Comparison of ENCODE assay signal across 9 cellular contexts in the genomic region with DNA sequence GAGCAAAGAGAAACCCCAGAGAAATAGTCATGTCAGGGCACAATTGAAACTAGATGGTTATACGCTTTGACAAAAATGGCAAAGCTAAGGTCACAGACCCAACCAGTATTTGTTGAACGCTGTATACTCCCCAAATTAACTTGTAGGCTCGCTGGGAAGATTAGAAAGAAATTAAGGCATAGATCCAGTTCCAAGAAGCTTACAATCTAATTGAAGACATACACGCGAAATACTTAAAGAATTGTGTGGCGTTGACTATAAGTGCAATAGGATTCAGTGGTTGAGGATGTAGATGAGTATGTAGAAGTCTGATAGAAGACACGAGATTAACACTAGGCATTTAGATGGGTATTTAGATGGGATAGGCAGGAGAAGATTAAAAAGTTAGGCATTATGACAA. TPM values are rescaled to one million over a fixed set of nuclear protein-coding genes. Genes with fewer than 3 reads are reported as not detected.
A peak's percentile ranks its signal among the peaks of the same experiment; 100 is the strongest.
DNase-seq lines count a peak whose midpoint lies in the region; ATAC-seq and TF ChIP-seq lines count a peak whose summit lies in the region.
"Had no signal": no experiment of that assay in that cellular context is flagged by ENCODE, and none has a peak within 500 bp of the region (broad histone marks: within the 10 kb centered on the region; RNA-seq: fewer than 3 reads in every experiment).

No MANE protein-coding gene starts in this region.

- CTCF ChIA-PET in CD4-positive, alpha-beta memory T cell (lab: Charles Lee; ENCODE audit: partially characterized antibody): interaction anchor here (0.8 to 3.9 kb wide), 8 partner anchors 15 to 1273 kb away, joined by 3 to 35 read pairs (median 5); a partner anchor contains a TSS
- CTCF ChIA-PET in activated naive CD4-positive, alpha-beta T cell treated with anti-CD3 and anti-CD28 coated beads, Interleukin-2, amount 10 ng/mL, durations not matched to agents 7 days and 5 days (lab: Charles Lee): interaction anchor here (0.8 to 4.7 kb wide), 5 partner anchors 9 to 75 kb away, joined by 3 to 97 read pairs (median 5); no protein-coding TSS in a partner anchor

- POLR2A ChIA-PET in CD4-positive, alpha-beta memory T cell (lab: Charles Lee; ENCODE audit: partially characterized antibody): interaction anchor here (0.7 to 2.8 kb wide), 9 partner anchors 75 to 1528 kb away, joined by 3 to 24 read pairs (median 7); a partner anchor contains a TSS

- WGBS in ovary, 3 donors: 7 to 12% (median 10%) methylated on average over 7 of the region's 7 CpGs

- H3K27me3 Mint-ChIP-seq in CD4-positive, alpha-beta memory T cell: peaks cover 13 to 19% of the 10 kb centered on the region in 2 donors
- H3K27me3 Mint-ChIP-seq in activated naive CD4-positive, alpha-beta T cell treated with anti-CD3 and anti-CD28 coated beads, Interleukin-2, amount 10 ng/mL, durations not matched to agents 7 days and 5 days: peaks cover 8% of the 10 kb centered on the region
- H3K27me3 Mint-ChIP-seq: brain had no signal

- no peak for TF ChIP-seq POLR2A in NB4 (IDR thresholded peaks at IDR 0.05; ENCODE audit: extremely low read depth, insufficient read length)
- no peak for TF ChIP-seq POLR2A in ovary (IDR thresholded peaks at IDR 0.05)

- peaks cover 0 to 2% (median 0%) of the 10 kb centered on the region in 8 donors for H3K9me3 Mint-ChIP-seq in CD4-positive, alpha-beta memory T cell
- H3K9me3 Mint-ChIP-seq in activated naive CD4-positive, alpha-beta T cell treated with anti-CD3 and anti-CD28 coated beads, Interleukin-2, amount 10 ng/mL, durations not matched to agents 7 days and 5 days: no peaks in the 10 kb centered on the region
- H3K9me3 Mint-ChIP-seq: brain had no signal

- no peak overlapping the region for H3K27ac Mint-ChIP-seq in CD4-positive, alpha-beta memory T cell
- H3K27ac Mint-ChIP-seq in activated naive CD4-positive, alpha-beta T cell treated with anti-CD3 and anti-CD28 coated beads, Interleukin-2, amount 10 ng/mL, durations not matched to agents 7 days and 5 days: no peak overlapping the region

- no peak for TF ChIP-seq EP300 in ovary (IDR thresholded peaks at IDR 0.05)

- no peak for ATAC-seq in GM19455 (IDR thresholded peaks at IDR 0.05; ENCODE audit: unreplicated experiment)

- H3K4me3 ChIP-seq in CD4-positive, alpha-beta memory T cell (ENCODE audit: low read length in 2 of 2): peak overlapping the region; percentile 31 to 80
- peak overlapping the region; percentile 97 for H3K4me3 ChIP-seq in NB4 (ENCODE audit: low read depth, low read length)
- peak overlapping the region; percentile 82 for H3K4me3 ChIP-seq in epithelial cell of esophagus (ENCODE audit: low read length)
- H3K4me3 ChIP-seq in ovary: peak overlapping the region; percentile 75

- no peak for TF ChIP-seq CTCF in NB4 (IDR thresholded peaks at IDR 0.05; ENCODE audit: low read depth, low read length)
- no peak for TF ChIP-seq CTCF in epithelial cell of esophagus (IDR thresholded peaks at IDR 0.05; ENCODE audit: insufficient read depth, low read depth, low read length, missing control alignments)
- no peak for TF ChIP-seq CTCF in ovary (IDR thresholded peaks at IDR 0.05)

- H3K27me3 ChIP-seq in CD4-positive, alpha-beta memory T cell (ENCODE audit: insufficient read depth, low read length): peaks cover 15% of the 10 kb centered on the region
- H3K27me3 ChIP-seq in ovary: no peaks in the 10 kb centered on the region

- H3K9me3 ChIP-seq in CD4-positive, alpha-beta memory T cell (ENCODE audit: control insufficient read depth in 1 of 2, low read length in 2 of 2): no peaks in the 10 kb centered on the region
- no peaks in the 10 kb centered on the region for H3K9me3 ChIP-seq in ovary

- H3K36me3 ChIP-seq in CD4-positive, alpha-beta memory T cell (ENCODE audit: insufficient read depth, low read length): no peaks in the 10 kb centered on the region
- H3K36me3 ChIP-seq in ovary: no peaks in the 10 kb centered on the region

- DNase-seq in CD4-positive, alpha-beta memory T cell: no peak
- DNase-seq in NB4 (ENCODE audit: low read depth) (no peak), epithelial cell of esophagus (ENCODE audit: low read depth) (no peak), ovary (no peak), NCI-H526 treated with DMSO at 0.1 percent for 48 hours (lab: John Stamatoyannopoulos, UW) (no peak), NCI-H774 (lab: John Stamatoyannopoulos, UW) (no peak)
- no peak for DNase-seq in activated naive CD4-positive, alpha-beta T cell treated with anti-CD3 and anti-CD28 coated beads, Interleukin-2, amount 10 ng/mL, durations not matched to agents 7 days and 5 days

- H3K27ac ChIP-seq in CD4-positive, alpha-beta memory T cell (ENCODE audit: low read depth, low read length): peak overlapping the region; percentile 78
- peak overlapping the region in 1 of 2 donors; percentile 50 for H3K27ac ChIP-seq in ovary

- H3K4me3 Mint-ChIP-seq in CD4-positive, alpha-beta memory T cell: no peak overlapping the region
- H3K4me3 Mint-ChIP-seq in activated naive CD4-positive, alpha-beta T cell treated with anti-CD3 and anti-CD28 coated beads, Interleukin-2, amount 10 ng/mL, durations not matched to agents 7 days and 5 days: no peak overlapping the region

- intact Hi-C loops in CD4-positive, alpha-beta memory T cell (cut with micrococcal nuclease): loop anchor here (1.0 to 5.0 kb wide), 7 partner anchors 75 to 1273 kb away; a partner anchor contains a TSS
- intact Hi-C loops in ovary (cut with DNase I): no loop called here

- peaks cover 15% of the 10 kb centered on the region for H3K4me1 ChIP-seq in CD4-positive, alpha-beta memory T cell (ENCODE audit: insufficient read depth, low read length)
- H3K4me1 ChIP-seq in ovary (ENCODE audit: insufficient read depth): no peaks in the 10 kb centered on the region

- H3K4me1 Mint-ChIP-seq in CD4-positive, alpha-beta memory T cell: peaks cover 6 to 15% (median 8%) of the 10 kb centered on the region in 4 donors
- peaks cover 11% of the 10 kb centered on the region for H3K4me1 Mint-ChIP-seq in activated naive CD4-positive, alpha-beta T cell treated with anti-CD3 and anti-CD28 coated beads, Interleukin-2, amount 10 ng/mL, durations not matched to agents 7 days and 5 days

- peaks cover 10 to 15% of the 10 kb centered on the region in 2 donors for H3K36me3 Mint-ChIP-seq in CD4-positive, alpha-beta memory T cell
- H3K36me3 Mint-ChIP-seq in activated naive CD4-positive, alpha-beta T cell treated with anti-CD3 and anti-CD28 coated beads, Interleukin-2, amount 10 ng/mL, durations not matched to agents 7 days and 5 days: peaks cover 7% of the 10 kb centered on the region

RNA-seq across cellular contexts. Expression of a gene that starts 0.5 kb away (rescaled TPM):
- total RNA-seq in CD4-positive, alpha-beta memory T cell: 1 to 10 TPM; 1.7 to 1.9 TPM
- 1 to 10 TPM; 3.8 to 7.6 TPM for polyA plus RNA-seq in CD4-positive, alpha-beta memory T cell
- 10 to 100 TPM; 23.4 to 37.3 (median 30.4) TPM for total RNA-seq in ovary
- 10 to 100 TPM; 26.3 to 58.2 TPM for polyA plus RNA-seq in ovary

RNA-seq across cellular contexts. Expression of a gene that starts 0.6 kb away (rescaled TPM):
- total RNA-seq in CD4-positive, alpha-beta memory T cell: 10 to 100 TPM; 40.6 to 45.2 TPM
- polyA plus RNA-seq in CD4-positive, alpha-beta memory T cell: 10 to 100 TPM; 15.6 to 19.0 TPM
- total RNA-seq in ovary: 10 to 100 TPM; 22.9 to 53.0 (median 26.0) TPM
- 10 to 100 TPM; 16.0 to 25.0 TPM for polyA plus RNA-seq in ovary

RNA-seq across cellular contexts. Expression of a gene that starts 34.0 kb away (rescaled TPM):
- not detected for total RNA-seq in CD4-positive, alpha-beta memory T cell
- polyA plus RNA-seq in CD4-positive, alpha-beta memory T cell: under 1 TPM in 1 of 2 donors, not detected in 1; 0.09 TPM
- 1 to 10 TPM in 2 of 7 donors, under 1 TPM in 1, not detected in 4; 0.25 to 2.2 (median 1.3) TPM for total RNA-seq in ovary
- polyA plus RNA-seq in ovary: not detected

Comparison
In these comparisons a context has a peak if more than half of its experiments do, and no peak if none do; other contexts are left out.
1. RNA of a gene that starts 0.5 kb away (total RNA-seq): 23.4 to 37.3 TPM in ovary; 1.7 to 1.9 TPM in CD4-positive, alpha-beta memory T cell; every median in the first group is over 4 times any median in the second.
2. Peak in every context shown above with its lines, with median percentiles within 50 percentile points of each other: H3K4me3 ChIP-seq.